In the genomic region with DNA sequence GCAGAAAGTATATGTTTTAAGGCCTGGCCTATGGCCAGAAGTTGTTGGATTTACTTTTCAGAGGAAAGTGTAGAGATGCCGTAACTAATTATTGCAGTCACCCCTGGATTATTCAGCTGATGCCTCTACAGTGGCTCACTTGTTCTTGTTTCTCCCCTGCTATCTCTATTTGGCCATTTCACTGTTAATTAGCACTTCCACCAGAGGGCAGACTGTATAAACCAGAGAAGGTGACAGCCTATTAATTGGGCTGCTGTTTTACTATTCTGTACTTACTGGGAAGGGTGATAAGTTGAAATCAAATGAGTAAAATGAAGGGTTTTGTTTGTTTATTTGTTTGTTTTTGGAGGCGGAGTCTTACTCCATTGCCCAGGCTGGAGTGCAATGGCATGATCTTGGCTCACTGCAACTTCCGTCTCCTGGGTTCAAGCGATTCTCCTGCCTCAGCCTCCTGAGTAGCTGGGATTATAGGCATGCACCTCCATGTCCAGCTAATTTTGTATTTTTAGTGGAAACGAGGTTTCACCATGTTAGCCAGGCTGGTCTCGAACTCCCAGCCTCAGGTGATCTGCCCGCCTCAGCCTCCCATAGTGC, we compare ENCODE assay signal across 1 cellular context.
TF ChIP-seq lines count a peak whose summit lies in the region.

No MANE protein-coding gene starts in this region.

TF ChIP-seq in IMR-90, 13 proteins besides CTCF, POLR2A, EP300 and RAD21 (continued from another document):
- TF ChIP-seq MXI1 (IDR thresholded peaks at IDR 0.05; ENCODE audit: borderline replicate concordance, low read depth, low read length): no peak
- no peak for TF ChIP-seq BHLHE40 (IDR thresholded peaks at IDR 0.05; ENCODE audit: low read depth, low read length)
- TF ChIP-seq CEBPB (IDR thresholded peaks at IDR 0.05; ENCODE audit: low read depth, low read length): no peak
- no peak for TF ChIP-seq FOS (IDR thresholded peaks at IDR 0.05; ENCODE audit: low read depth, low read length)
- TF ChIP-seq RFX5 (IDR thresholded peaks at IDR 0.05; ENCODE audit: low read depth, low read length): no peak
